8 cellular contexts compared by ENCODE assay signal in genomic region chr17:18314059-18314730, GRCh38. TPM values are rescaled to one million over a fixed set of nuclear protein-coding genes. Genes with fewer than 3 reads are reported as not detected.
DNase-seq lines count a peak whose midpoint lies in the region; ATAC-seq and TF ChIP-seq lines count a peak whose summit lies in the region.

No MANE protein-coding gene starts in this region.

- H3K9ac ChIP-seq in fibroblast of lung (ENCODE audit: insufficient read depth, low read length) = peak overlapping the region; percentile 83

- ATAC-seq in GM18505 (IDR thresholded peaks at IDR 0.05; ENCODE audit: unreplicated experiment) (peak; percentile 6), HG02943 (IDR thresholded peaks at IDR 0.05; ENCODE audit: low read depth, unreplicated experiment) (peak; percentile 13), T-helper 17 cell (peak; percentile 3), omental fat pad (ENCODE audit: low FRiP score) (peak; percentile 9), GM18511 (IDR thresholded peaks at IDR 0.05; ENCODE audit: unreplicated experiment) (no peak)

- DNase-seq in T-helper 17 cell (no peak), fibroblast of lung (ENCODE audit: low read depth in 2 of 2) (peak; percentile 9 to 12), omental fat pad (ENCODE audit: low spot score) (no peak), NCI-H524 treated with DMSO at 0.1 percent for 48 hours (lab: John Stamatoyannopoulos, UW) (no peak), GM03348 (ENCODE audit: low spot score) (no peak)

- H3K27ac ChIP-seq in fibroblast of lung (ENCODE audit: insufficient read depth, low read length) = peak overlapping the region; percentile 96

- TF ChIP-seq CTCF in fibroblast of lung (conservative IDR thresholded peaks at IDR 0.05 in 1 of 2, IDR thresholded peaks at IDR 0.05 in 1 of 2; ENCODE audit: low read depth in 1 of 2, low read length in 2 of 2) = no peak
- TF ChIP-seq CTCF in omental fat pad (IDR thresholded peaks at IDR 0.05) = no peak

- H3K4me3 Mint-ChIP-seq in T-helper 17 cell = peak overlapping the region; percentile 98

- H4K20me1 ChIP-seq in fibroblast of lung (ENCODE audit: control insufficient read depth, extremely low read depth, insufficient read depth, low read length) = no peaks in the 10 kb centered on the region

- no peaks in the 10 kb centered on the region for H3K36me3 Mint-ChIP-seq in T-helper 17 cell (ENCODE audit: low read depth)

- peaks cover 10% of the 10 kb centered on the region for H3K36me3 ChIP-seq in fibroblast of lung (ENCODE audit: control insufficient read depth, insufficient read depth, low read length)

- H3K27me3 ChIP-seq in fibroblast of lung (ENCODE audit: control insufficient read depth, insufficient read depth, low read length) = no peaks in the 10 kb centered on the region

- H3K4me1 ChIP-seq in fibroblast of lung (ENCODE audit: control insufficient read depth, extremely low read depth, insufficient read depth, low read length) = peaks cover 8% of the 10 kb centered on the region

- H2AFZ ChIP-seq in fibroblast of lung (ENCODE audit: low read length) = peak overlapping the region; percentile 89

- no peak for TF ChIP-seq POLR2A in GM18505 (IDR thresholded peaks at IDR 0.05; ENCODE audit: borderline replicate concordance, extremely low read depth, insufficient read depth, insufficient read length)

- peak overlapping the region; percentile 92 for H3K4me2 ChIP-seq in fibroblast of lung (ENCODE audit: extremely low read depth, insufficient read depth, low read length)

- H3K27me3 Mint-ChIP-seq in T-helper 17 cell = no peaks in the 10 kb centered on the region

- peak overlapping the region; percentile 88 to 96 (median 94) for H3K4me3 ChIP-seq in fibroblast of lung (replicated peaks in 1 of 4; ENCODE audit: control extremely low read depth in 1 of 4, insufficient read depth in 1 of 4, low read depth in 3 of 4, low read length in 4 of 4)

- H3K4me1 Mint-ChIP-seq in T-helper 17 cell = peaks cover 45% of the 10 kb centered on the region

- peaks cover 79% of the 10 kb centered on the region for H3K79me2 ChIP-seq in fibroblast of lung (ENCODE audit: control insufficient read depth, insufficient read depth, low read length)

- H3K27ac Mint-ChIP-seq in T-helper 17 cell = peak overlapping the region; percentile 99

- H3K9me3 ChIP-seq in T-helper 17 cell (ENCODE audit: control insufficient read depth, low read length, poor library complexity, severe bottlenecking) = no peaks in the 10 kb centered on the region
- H3K9me3 ChIP-seq in fibroblast of lung (ENCODE audit: control insufficient read depth, insufficient read depth, low read depth, low read length) = no peaks in the 10 kb centered on the region

RNA-seq across cellular contexts. Expression of gene TOP3A, which starts 0.6 kb away (rescaled TPM):
- 10 to 100 TPM; 31.8 to 38.4 TPM for total RNA-seq in T-helper 17 cell
- 15.4 and 16.5 TPM in 2 replicates for total RNA-seq in fibroblast of lung
- polyA plus RNA-seq in fibroblast of lung = 12.7 and 17.5 TPM in 2 replicates
- 12.3 and 14.3 TPM in 2 replicates for polyA plus RNA-seq in fibroblast of lung (2012)
- 12.8 and 99.9 TPM in 2 replicates for polyA minus RNA-seq in fibroblast of lung (ENCODE audit: low replicate concordance)
- total RNA-seq in omental fat pad = 10 to 100 TPM; 23.6 to 80.5 (median 47.5) TPM

RNA-seq across cellular contexts. Expression of gene SMCR8, which starts 0.9 kb away (rescaled TPM):
- total RNA-seq in T-helper 17 cell = 10 to 100 TPM; 37.9 to 51.6 TPM
- total RNA-seq in fibroblast of lung = 17.2 and 19.5 TPM in 2 replicates
- 8.6 and 10.8 TPM in 2 replicates for polyA plus RNA-seq in fibroblast of lung
- 7.9 and 8.4 TPM in 2 replicates for polyA plus RNA-seq in fibroblast of lung (2012)
- 31.9 and 37.5 TPM in 2 replicates for polyA minus RNA-seq in fibroblast of lung (ENCODE audit: low replicate concordance)
- 10 to 100 TPM; 11.4 to 21.4 (median 14.3) TPM for total RNA-seq in omental fat pad

RNA-seq across cellular contexts. Expression of gene SHMT1, which starts 49.2 kb away (rescaled TPM):
- total RNA-seq in T-helper 17 cell (10 to 100 TPM in 1 of 2 donors, 1 to 10 TPM in 1; 9.8 to 14.0 TPM), fibroblast of lung (9.2 and 11.9 TPM in 2 replicates), omental fat pad (100 to 1,000 TPM in 2 of 4 donors, 10 to 100 TPM in 2; 59.3 to 108 (median 102) TPM)
- 11.6 and 12.6 TPM in 2 replicates for polyA plus RNA-seq in fibroblast of lung
- 12.2 and 14.0 TPM in 2 replicates for polyA plus RNA-seq in fibroblast of lung (2012)
- polyA minus RNA-seq in fibroblast of lung (ENCODE audit: low replicate concordance) = 6.2 and 11.6 TPM in 2 replicates

RNA-seq across cellular contexts. Expression of gene MIEF2, which starts 53.7 kb away (rescaled TPM):
- total RNA-seq in T-helper 17 cell (10 to 100 TPM in 1 of 2 donors, 1 to 10 TPM in 1; 6.1 to 10.2 TPM), fibroblast of lung (13.1 and 16.2 TPM in 2 replicates), omental fat pad (1 to 10 TPM; 2.9 to 9.5 (median 5.7) TPM)
- 3.9 and 4.2 TPM in 2 replicates for polyA plus RNA-seq in fibroblast of lung
- polyA plus RNA-seq in fibroblast of lung (2012) = 6.7 and 7.9 TPM in 2 replicates
- polyA minus RNA-seq in fibroblast of lung (ENCODE audit: low replicate concordance) = 6.9 and 7.3 TPM in 2 replicates

RNA-seq across cellular contexts. Expression of gene FLII, which starts 55.7 kb away (rescaled TPM):
- total RNA-seq in T-helper 17 cell (100 to 1,000 TPM; 276 to 284 TPM), fibroblast of lung (284 and 395 TPM in 2 replicates), omental fat pad (100 to 1,000 TPM; 198 to 328 (median 324) TPM)
- polyA plus RNA-seq in fibroblast of lung = 199 and 313 TPM in 2 replicates
- 223 and 352 TPM in 2 replicates for polyA plus RNA-seq in fibroblast of lung (2012)
- polyA minus RNA-seq in fibroblast of lung (ENCODE audit: low replicate concordance) = 521 and 754 TPM in 2 replicates

Comparison
In these comparisons a context has a peak if more than half of its experiments do, and no peak if none do; other contexts are left out.
1. DNase-seq: peak in fibroblast of lung (2 of 2); none in T-helper 17 cell (0 of 3), omental fat pad (single experiment), NCI-H524 treated with DMSO at 0.1 percent for 48 hours (single experiment) and GM03348 (single experiment).